ENCODE assay signal across 29 cellular contexts in genomic region chr10:58217612-58218011, GRCh38. TPM values are rescaled to one million over a fixed set of nuclear protein-coding genes. Genes with fewer than 3 reads are reported as not detected.
DNase-seq lines count a peak whose midpoint lies in the region; ATAC-seq, FAIRE-seq and TF ChIP-seq lines count a peak whose summit lies in the region.
"Had no signal": no experiment of that assay in that cellular context is flagged by ENCODE, and none has a peak within 500 bp of the region (broad histone marks: within the 10 kb centered on the region; RNA-seq: fewer than 3 reads in every experiment).

No MANE protein-coding gene starts in this region.

- in situ Hi-C loops in GM23248 (cut with MboI) = no loop called here
- in situ Hi-C loops in GM13977 (cut with MboI; ENCODE audit: low pct_unique_long_range_greater_than_20kb, low sequenced_read_pairs, unreplicated experiment) = no loop called here
- in situ Hi-C loops in KBM-7 (cut with MboI; ENCODE audit: low pct_unique_long_range_greater_than_20kb, low sequenced_read_pairs) = no loop called here

- ATAC-seq in A549 (no peak), HG03432 (IDR thresholded peaks at IDR 0.05; ENCODE audit: unreplicated experiment) (no peak)
- ATAC-seq: activated CD8-positive, alpha-beta T cell treated with anti-CD3 and anti-CD28 coated beads, Interleukin-2, amount 10 ng/mL, durations not matched to agents 7 days and 5 days; activated naive CD4-positive, alpha-beta T cell treated with anti-CD3 and anti-CD28 coated beads, Interleukin-2, amount 50 U/mL, for 72 hours; GM23338 had no signal

- TF ChIP-seq POLR2A in A549 (IDR thresholded peaks at IDR 0.05; ENCODE audit: low read length) = no peak

- H3K9ac ChIP-seq in GM23248 = no peak overlapping the region
- H3K9ac ChIP-seq: BLaER1 treated with 17β-estradiol and CSF1 and Interleukin-3, amounts not matched to agents 10 nM and 100 nM had no signal

- TF ChIP-seq RAD21 in A549 (conservative IDR thresholded peaks at IDR 0.05 in 1 of 2, IDR thresholded peaks at IDR 0.05 in 1 of 2) = no peak

- CTCF ChIA-PET in A549 (lab: Yijun Ruan, JAX) = no interaction called here

- H3K27me3 ChIP-seq in GM23248 (replicated peaks; ENCODE audit: insufficient read depth) (no peaks in the 10 kb centered on the region), SJSA1 (replicated peaks) (no peaks in the 10 kb centered on the region)
- H3K27me3 ChIP-seq: ascending aorta; BLaER1 treated with 17β-estradiol and CSF1 and Interleukin-3, amounts not matched to agents 10 nM and 100 nM; ovary; stomach had no signal

- TF ChIP-seq CTCF in A549 (IDR thresholded peaks at IDR 0.05) (no peak), fibroblast of the aortic adventitia (IDR thresholded peaks at IDR 0.05; ENCODE audit: insufficient read depth, low read length) (no peak), GM13977 (IDR thresholded peaks at IDR 0.05; ENCODE audit: extremely low read depth, insufficient read depth, missing control alignments) (no peak)

- DNase-seq in A549 (ENCODE audit: low read depth in 1 of 2, low spot score in 1 of 2) (no peak), GM23248 (peak; percentile 52), SJSA1 (ENCODE audit: low read depth in 1 of 2, low spot score in 2 of 2) (peak in 1 of 2 experiments; percentile 64), fibroblast of the aortic adventitia (ENCODE audit: low read depth) (peak; percentile 20), GM13977 (ENCODE audit: low spot score) (no peak), KBM-7 (no peak), superior temporal gyrus (ENCODE audit: extremely low spot score) (no peak)
- DNase-seq: activated CD8-positive, alpha-beta T cell treated with anti-CD3 and anti-CD28 coated beads, Interleukin-2, amount 10 ng/mL, durations not matched to agents 7 days and 5 days; central memory CD4-positive, alpha-beta T cell; COR-L47; DND-41; glutamatergic neuron; KG1; NCI-H1417; NCI-H2081; NCI-H2227 treated with DMSO at 0.1 percent for 48 hours; nephron progenitor cell; ovary; stimulated activated CD4-positive, alpha-beta T cell treated with anti-CD3 and anti-CD28 coated beads, Interleukin-2, amount 100 ng/mL, for 24 hours; stomach had no signal

- TF ChIP-seq EP300 in A549 (IDR thresholded peaks at IDR 0.05) = no peak

- H3K4me2 ChIP-seq in A549 (peak overlapping the region; percentile 56), GM23248 (ENCODE audit: unreplicated experiment) (no peak overlapping the region)
- H3K4me2 ChIP-seq: BLaER1 treated with 17β-estradiol and CSF1 and Interleukin-3, amounts not matched to agents 10 nM and 100 nM; GM23338 had no signal

- POLR2A ChIA-PET in A549 (lab: Yijun Ruan, JAX) = no interaction called here

- no peaks in the 10 kb centered on the region for H3K79me2 ChIP-seq in GM23248 (ENCODE audit: insufficient read depth)

- FAIRE-seq in A549 (lab: Jason Lieb, UNC) = no peak
- FAIRE-seq: A204.1, GM12891, keratinocyte had no signal

- H3K9me3 ChIP-seq in A549 = no peaks in the 10 kb centered on the region
- H3K9me3 ChIP-seq in GM23248 (ENCODE audit: low read depth) = no peaks in the 10 kb centered on the region
- no peaks in the 10 kb centered on the region for H3K9me3 ChIP-seq in SJSA1 (replicated peaks)
- H3K9me3 ChIP-seq: ascending aorta, ovary, stomach had no signal

- H3F3A ChIP-seq in GM23248 (ENCODE audit: insufficient read depth) = peaks cover 10% of the 10 kb centered on the region; the same call in 1 of the 2 replicates

- no peaks in the 10 kb centered on the region for H4K20me1 ChIP-seq in GM23248 (ENCODE audit: insufficient read depth)

- WGBS in A549 (ENCODE audit: missing lambda C conversion rate) = 66% methylated on average over 4 of the region's 4 CpGs
- WGBS in GM23248 (ENCODE audit: low coverage in 1 of 2, low lambda C conversion rate in 2 of 2, missing lambda C conversion rate in 2 of 2), 2 experiments = 73 to 86% methylated on average over 4 of the region's 4 CpGs

- no peaks in the 10 kb centered on the region; the same call in 1 of the 2 replicates for H3K36me3 ChIP-seq in GM23248 (ENCODE audit: low read depth)
- H3K36me3 ChIP-seq in SJSA1 = peaks cover 2% of the 10 kb centered on the region
- H3K36me3 ChIP-seq: ovary had no signal

- H2AFZ ChIP-seq in GM23248 = no peak overlapping the region
- H2AFZ ChIP-seq: GM23338 had no signal

- H3K4me1 ChIP-seq in A549 = peaks cover 27% of the 10 kb centered on the region
- peaks cover 35% of the 10 kb centered on the region for H3K4me1 ChIP-seq in GM23248 (ENCODE audit: insufficient read depth)
- peaks cover 12% of the 10 kb centered on the region for H3K4me1 ChIP-seq in SJSA1 (replicated peaks)
- H3K4me1 ChIP-seq: ascending aorta, stomach had no signal

- H3K9me2 ChIP-seq in GM23248 (ENCODE audit: insufficient read depth) = no peaks in the 10 kb centered on the region

- H3K4me3 ChIP-seq in A549 (no peak overlapping the region), GM23248 (no peak overlapping the region), SJSA1 (no peak overlapping the region), fibroblast of the aortic adventitia (ENCODE audit: low read depth, low read length) (no peak overlapping the region)
- H3K4me3 ChIP-seq: ascending aorta; BLaER1 treated with 17β-estradiol and CSF1 and Interleukin-3, amounts not matched to agents 10 nM and 100 nM; GM23338; lung; ovary; stomach had no signal

- peak overlapping the region in 1 of 2 experiments; percentile 49; a peak in 2 of 6 replicates for H3K27ac ChIP-seq in A549
- H3K27ac ChIP-seq in GM23248 = no peak overlapping the region
- H3K27ac ChIP-seq in SJSA1 = peak overlapping the region; percentile 36
- H3K27ac ChIP-seq: ascending aorta; BLaER1 treated with 17β-estradiol and CSF1 and Interleukin-3, amounts not matched to agents 10 nM and 100 nM; ovary; stomach had no signal

TF ChIP-seq in A549, 52 proteins besides CTCF, POLR2A, EP300 and RAD21:
- no peak for TF ChIP-seq ESRRA (IDR thresholded peaks at IDR 0.05; ENCODE audit: borderline replicate concordance, low read length)
- peak; percentile 46; the same call in 1 of the 2 replicates for TF ChIP-seq GATA3 (IDR thresholded peaks at IDR 0.05; ENCODE audit: borderline replicate concordance)

RNA-seq across cellular contexts. Expression of gene IPMK, which starts 50.1 kb away (rescaled TPM):
- polyA plus RNA-seq in A549 (2011; rRNA removed) (3.7 and 5.6 TPM in 2 replicates), A549 (2017; fragmentation: RNase III; extraction: RNeasy Plus Mini Kit Qiagen cat#74134 plus additional on column Dnase treatment) (2.9 to 3.2 TPM (median 3.0 TPM) in 3 replicates), GM23248 (2016; fragmentation: Nextera tagmentation; extraction: Ambion mirVana) (3.0 and 3.6 TPM in 2 replicates)
- polyA plus RNA-seq in A549 (2012; cell fraction: cytosol; rRNA removed) = 0.59 and 0.74 TPM in 2 replicates
- polyA plus RNA-seq in A549 (2012; cell fraction: nucleus; rRNA removed) = 0.37 and 0.65 TPM in 2 replicates
- 2.1 and 2.7 TPM in 2 replicates for polyA minus RNA-seq in A549 (2011; rRNA and poly(A)+ RNA removed)
- total RNA-seq in GM23248 (2014; rRNA removed; shearing (Covaris generic)) = 6.6 and 7.0 TPM in 2 replicates
- total RNA-seq in SJSA1 (2014; rRNA removed; shearing (Covaris generic)) = 4.6 and 5.8 TPM in 2 replicates
- 3.0 and 7.3 TPM in 2 replicates for total RNA-seq in fibroblast of the aortic adventitia (ENCODE audit: low replicate concordance)

RNA-seq across cellular contexts. Expression of gene CISD1, which starts 51.4 kb away (rescaled TPM):
- 102 and 111 TPM in 2 replicates for polyA plus RNA-seq in A549 (2011; rRNA removed)
- 22.7 and 26.3 TPM in 2 replicates for polyA plus RNA-seq in A549 (2012; cell fraction: cytosol; rRNA removed)
- 5.6 and 7.2 TPM in 2 replicates for polyA plus RNA-seq in A549 (2012; cell fraction: nucleus; rRNA removed)
- 43.5 to 48.6 TPM (median 48.1 TPM) in 3 replicates for polyA plus RNA-seq in A549 (2017; fragmentation: RNase III; extraction: RNeasy Plus Mini Kit Qiagen cat#74134 plus additional on column Dnase treatment)
- 3.9 and 7.8 TPM in 2 replicates for polyA minus RNA-seq in A549 (2011; rRNA and poly(A)+ RNA removed)
- total RNA-seq in GM23248 (2014; rRNA removed; shearing (Covaris generic)) = 9.0 and 40.4 TPM in 2 replicates
- 97.6 and 99.7 TPM in 2 replicates for polyA plus RNA-seq in GM23248 (2016; fragmentation: Nextera tagmentation; extraction: Ambion mirVana)
- total RNA-seq in SJSA1 (2014; rRNA removed; shearing (Covaris generic)) = 38.5 and 52.3 TPM in 2 replicates
- total RNA-seq in fibroblast of the aortic adventitia (ENCODE audit: low replicate concordance) = 63.8 and 82.9 TPM in 2 replicates

Comparison
In these comparisons a context has a peak if more than half of its experiments do, and no peak if none do; other contexts are left out.
1. DNase-seq: peak in GM23248 (single experiment) and fibroblast of the aortic adventitia (single experiment); none in A549 (0 of 2), GM13977 (single experiment), KBM-7 (single experiment) and superior temporal gyrus (single experiment).